Comparison of ENCODE assay signal across 1 cellular context in genomic region chr16:31191697-31192428, GRCh38.
TF ChIP-seq lines count a peak whose summit lies in the region.

No MANE protein-coding gene starts in this region.

TF ChIP-seq in HCT116, 20 proteins besides CTCF, POLR2A, EP300 and RAD21:
- TF ChIP-seq EGR1 (IDR thresholded peaks at IDR 0.05; ENCODE audit: low read depth), result no peak
- TF ChIP-seq SRF (IDR thresholded peaks at IDR 0.05; ENCODE audit: low read depth), result no peak
- TF ChIP-seq SIN3A (IDR thresholded peaks at IDR 0.05; ENCODE audit: low read depth), result no peak
- peak; percentile 29 for TF ChIP-seq POLR2AphosphoS5 (IDR thresholded peaks at IDR 0.05; ENCODE audit: low read depth, low read length)
- no peak for TF ChIP-seq ELF1 (IDR thresholded peaks at IDR 0.05; ENCODE audit: borderline replicate concordance, low read depth)
- TF ChIP-seq REST (IDR thresholded peaks at IDR 0.05; ENCODE audit: low read depth), result no peak
